Comparison of ENCODE assay signal across 20 cellular contexts in the genomic region with DNA sequence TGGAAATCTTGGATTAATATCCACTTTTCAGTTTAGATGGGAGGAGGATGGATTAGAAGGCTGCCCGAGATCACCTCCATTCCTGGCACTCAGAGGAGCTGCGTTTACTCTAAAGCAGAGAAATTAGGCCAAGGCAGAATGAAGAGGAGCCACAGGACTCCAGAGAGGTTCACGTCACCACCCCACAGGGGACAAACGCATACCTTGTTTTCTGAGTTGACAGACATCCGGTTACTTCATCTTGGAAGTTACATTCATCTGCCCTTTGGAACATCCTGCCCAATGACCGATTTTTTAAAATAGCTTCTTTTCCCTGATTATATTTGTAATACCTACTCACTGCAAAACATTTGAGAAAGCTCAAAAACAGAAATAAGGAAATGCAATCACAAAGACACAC.
"Had no signal": no experiment of that assay in that cellular context is flagged by ENCODE, and none has a peak within 500 bp of the region (broad histone marks: within the 10 kb centered on the region; RNA-seq: fewer than 3 reads in every experiment).

No MANE protein-coding gene starts in this region.

- H3K4me3 ChIP-seq: esophagus muscularis mucosa, gastroesophageal sphincter, mucosa of descending colon, neural progenitor cell, ovary, uterus had no signal

- H3K27ac ChIP-seq: epithelial cell of prostate, esophagus muscularis mucosa, gastroesophageal sphincter, neural progenitor cell, ovary, uterus had no signal

- H3K4me1 Mint-ChIP-seq: immature natural killer cell; naive thymus-derived CD8-positive, alpha-beta T cell had no signal

- H3K9ac ChIP-seq: neural progenitor cell had no signal

- H3K9me3 ChIP-seq: esophagus muscularis mucosa, gastroesophageal sphincter, mucosa of descending colon, ovary, uterus had no signal

- H3K4me2 ChIP-seq: neural progenitor cell had no signal

- H3K27ac Mint-ChIP-seq: dendritic cell treated with granulocyte-macrophage colony-stimulating factor and Interleukin-4, amounts not matched to agents 40 ng/mL and 50 ng/mL, for 4 days; effector memory CD8-positive, alpha-beta T cell; immature natural killer cell; neural progenitor cell had no signal

- H3K27me3 ChIP-seq: neural progenitor cell, ovary had no signal

- H3K36me3 Mint-ChIP-seq: immature natural killer cell; naive thymus-derived CD8-positive, alpha-beta T cell; neural progenitor cell; type B pancreatic cell had no signal

- ATAC-seq: effector memory CD8-positive, alpha-beta T cell; gastroesophageal sphincter; left colon; left ventricle myocardium superior; mucosa of descending colon; naive thymus-derived CD8-positive, alpha-beta T cell; right cardiac atrium had no signal

- DNase-seq: effector memory CD8-positive, alpha-beta T cell; foreskin fibroblast; immature natural killer cell; left colon; left ventricle myocardium superior; mucosa of descending colon; naive thymus-derived CD8-positive, alpha-beta T cell; nucleus accumbens; ovary; right cardiac atrium; small intestine; stimulated activated CD4-positive, alpha-beta T cell treated with anti-CD3 and anti-CD28 coated beads, Interleukin-2, amount 100 ng/mL, for 48 hours; stimulated activated naive CD4-positive, alpha-beta T cell treated with Interleukin-2 at 50 U/mL for 16 hours; uterus had no signal

- H3K27me3 Mint-ChIP-seq: dendritic cell treated with granulocyte-macrophage colony-stimulating factor and Interleukin-4, amounts not matched to agents 40 ng/mL and 50 ng/mL, for 4 days; type B pancreatic cell had no signal

- H2AFZ ChIP-seq: neural progenitor cell had no signal

- H3K9me3 Mint-ChIP-seq: dendritic cell treated with granulocyte-macrophage colony-stimulating factor and Interleukin-4, amounts not matched to agents 40 ng/mL and 50 ng/mL, for 4 days had no signal

- H3K4me1 ChIP-seq: uterus had no signal

- H3K36me3 ChIP-seq: esophagus muscularis mucosa, gastroesophageal sphincter, neural progenitor cell, ovary, uterus had no signal

- H3K4me3 Mint-ChIP-seq: dendritic cell treated with granulocyte-macrophage colony-stimulating factor and Interleukin-4, amounts not matched to agents 40 ng/mL and 50 ng/mL, for 4 days; effector memory CD8-positive, alpha-beta T cell; immature natural killer cell; naive thymus-derived CD8-positive, alpha-beta T cell; neural progenitor cell; type B pancreatic cell had no signal
